Comparison of ENCODE assay signal across 1 cellular context in the genomic region with DNA sequence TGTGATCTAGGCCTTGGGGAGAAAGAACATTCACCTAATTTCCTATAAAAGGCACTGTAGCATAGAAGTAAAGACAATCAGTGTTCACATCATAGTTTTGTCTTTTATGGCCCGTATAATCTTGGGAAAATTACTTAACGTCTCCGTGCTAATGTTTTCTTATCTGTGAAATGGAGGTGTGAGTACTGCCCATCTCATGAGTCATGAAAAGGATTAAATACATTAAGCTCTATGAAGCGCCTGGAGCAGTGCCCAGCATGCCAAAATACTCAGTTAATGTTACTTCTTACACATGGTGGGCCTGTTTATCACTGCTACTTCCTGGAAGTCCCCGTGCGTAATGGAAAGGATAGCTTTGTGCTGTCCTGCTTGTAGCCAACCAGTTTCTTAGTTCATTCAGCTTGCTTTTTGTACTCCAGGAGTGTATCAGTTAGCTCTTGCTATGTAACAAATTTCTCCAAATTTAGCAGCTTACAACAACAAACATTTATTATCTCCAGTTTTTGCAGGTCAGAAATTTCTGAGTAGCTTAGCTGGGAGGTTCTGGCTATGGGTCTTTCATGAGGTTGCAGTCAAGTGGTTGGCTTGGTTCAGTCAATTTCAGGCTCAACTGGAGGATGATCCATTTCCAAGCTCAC.
A peak's percentile ranks its signal among the peaks of the same experiment; 100 is the strongest.
TF ChIP-seq lines count a peak whose summit lies in the region.

No MANE protein-coding gene starts in this region.

TF ChIP-seq in endothelial cell of umbilical vein, 7 proteins besides CTCF, POLR2A, EP300 and RAD21 (continued from another document):
- TF ChIP-seq POLR2AphosphoS5 (IDR thresholded peaks at IDR 0.05; ENCODE audit: insufficient read depth, low read depth, low read length) (no peak), JUN (IDR thresholded peaks at IDR 0.05; ENCODE audit: borderline replicate concordance, insufficient read depth, insufficient read length, low read depth) (peak; percentile 20)
